ENCODE assay signal across 34 cellular contexts in the genomic region with DNA sequence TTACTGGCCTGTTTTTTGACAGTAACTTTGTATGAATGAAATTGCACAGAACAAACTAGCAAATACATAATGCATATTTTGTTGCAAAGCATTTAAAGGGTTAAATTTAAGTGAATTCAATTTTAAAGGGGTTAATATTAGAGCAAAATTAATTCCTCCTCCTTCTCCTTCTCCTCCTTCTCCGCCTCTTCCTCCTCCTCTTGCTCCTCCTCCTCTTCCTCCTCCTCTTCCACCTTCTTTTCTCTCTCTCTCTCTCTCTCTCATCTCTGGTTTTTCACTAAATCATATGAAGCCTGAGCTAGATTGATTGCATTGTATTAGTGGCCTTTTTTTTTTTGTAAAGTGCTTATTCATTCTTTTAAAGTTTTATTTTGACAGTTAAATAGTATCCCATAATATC.
"Had no signal": no experiment of that assay in that cellular context is flagged by ENCODE, and none has a peak within 500 bp of the region (broad histone marks: within the 10 kb centered on the region; RNA-seq: fewer than 3 reads in every experiment).

No MANE protein-coding gene starts in this region.

- FAIRE-seq: astrocyte, TTC549 had no signal

- H3K27ac ChIP-seq: adrenal gland, body of pancreas, brain microvascular endothelial cell, breast epithelium, VCaP had no signal

- H3K36me3 ChIP-seq: adrenal gland, brain microvascular endothelial cell, breast epithelium had no signal

- ATAC-seq: activated CD8-positive, alpha-beta T cell treated with anti-CD3 and anti-CD28 coated beads for 36 hours; activated naive CD4-positive, alpha-beta T cell treated with anti-CD3 and anti-CD28 coated beads, Interleukin-2, amount 50 U/mL, for 72 hours; activated T-cell treated with anti-CD3 and anti-CD28 coated beads, Interleukin-2, amount 50 U/mL, for 4 hours; activated T-cell treated with anti-CD3 and anti-CD28 coated beads, Interleukin-2, amount 50 U/mL, for 72 hours; activated T-helper 17 cell treated with anti-CD3 and anti-CD28 coated beads, Interleukin-2, amount 50 U/mL, for 72 hours; body of pancreas had no signal

- H3K9me3 ChIP-seq: adrenal gland, body of pancreas, breast epithelium had no signal

- H3K4me3 ChIP-seq: adrenal gland, body of pancreas, breast epithelium had no signal

- H3K27me3 ChIP-seq: adrenal gland, body of pancreas, brain microvascular endothelial cell, breast epithelium had no signal

- DNase-seq: activated B cell treated with CpG ODN at 0.5 μM for 24 hours; activated CD4-positive, alpha-beta memory T cell treated with anti-CD3 and anti-CD28 coated beads for 36 hours; activated CD4-positive, alpha-beta T cell treated with anti-CD3 and anti-CD28 coated beads for 4 hours; activated CD4-positive, alpha-beta T cell treated with anti-CD3 and anti-CD28 coated beads, Interleukin-2, amount 10 ng/mL, durations not matched to agents 24 days and 14 days; activated CD4-positive, alpha-beta T cell treated with anti-CD3 and anti-CD28 coated beads, Interleukin-2, amount 50 U/mL, for 1 hour; activated CD4-positive, alpha-beta T cell treated with anti-CD3 and anti-CD28 coated beads, Interleukin-2, amount 50 U/mL, for 4 hours; activated CD4-positive, CD25-positive, alpha-beta regulatory T cell treated with anti-CD3 and anti-CD28 coated beads, Interleukin-2, amount 50 U/mL, for 72 hours; activated CD8-positive, alpha-beta memory T cell treated with anti-CD3 and anti-CD28 coated beads, Interleukin-2, amount 50 U/mL, for 4 hours; activated CD8-positive, alpha-beta T cell treated with anti-CD3 and anti-CD28 coated beads for 36 hours; activated effector memory CD4-positive, alpha-beta T cell treated with anti-CD3 and anti-CD28 coated beads, Interleukin-2, amount 50 U/mL, for 16 hours; activated gamma-delta T cell treated with Interleukin-2 at 50 U/mL for 16 hours; activated naive CD4-positive, alpha-beta T cell; activated naive CD4-positive, alpha-beta T cell treated with anti-CD3 and anti-CD28 coated beads for 36 hours; activated naive CD4-positive, alpha-beta T cell treated with anti-CD3 and anti-CD28 coated beads, Interleukin-2, amount 50 U/mL, for 16 hours; activated naive CD8-positive, alpha-beta T cell treated with anti-CD3 and anti-CD28 coated beads for 36 hours; activated T-cell treated with anti-CD3 and anti-CD28 coated beads for 4 hours; activated T-cell treated with anti-CD3 and anti-CD28 coated beads, Interleukin-2, amount 50 U/mL, for 1 hour; activated T-cell treated with anti-CD3 and anti-CD28 coated beads, Interleukin-2, amount 50 U/mL, for 4 hours; activated T-cell treated with anti-CD3 and anti-CD28 coated beads, Interleukin-2, amount 50 U/mL, for 72 hours; adrenal gland; amniotic stem cell; aorta; body of pancreas; brain microvascular endothelial cell; central memory CD4-positive, alpha-beta T cell; T-helper 1 cell; T-helper 2 cell; T-helper 9 cell had no signal
